ENCODE assay signal across 32 cellular contexts in the genomic region with DNA sequence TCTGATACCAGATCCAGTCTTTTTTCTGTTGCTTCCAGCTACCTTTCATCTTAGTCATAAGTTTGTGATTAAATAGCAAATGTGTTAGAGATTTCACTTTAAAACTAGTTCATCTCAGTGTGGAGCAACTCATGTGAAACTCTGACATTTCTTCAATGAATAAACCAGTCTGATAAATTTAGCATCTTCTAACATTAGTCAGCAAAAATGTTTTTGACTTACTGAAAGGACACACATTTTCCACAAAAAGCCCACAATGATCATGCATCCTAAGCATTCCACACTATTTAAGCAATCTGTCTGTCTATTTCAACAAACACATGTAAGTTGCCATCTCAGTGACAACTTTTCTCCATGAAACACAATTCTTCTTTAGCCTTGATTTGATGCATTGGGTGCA.
"Had no signal": no experiment of that assay in that cellular context is flagged by ENCODE, and none has a peak within 500 bp of the region (broad histone marks: within the 10 kb centered on the region; RNA-seq: fewer than 3 reads in every experiment).

No MANE protein-coding gene starts in this region.

- H3K27ac ChIP-seq: epithelial cell of prostate, foreskin keratinocyte, heart right ventricle, parathyroid adenoma, suprapubic skin, transverse colon, upper lobe of right lung, uterus had no signal

- H3K4me3 ChIP-seq: heart right ventricle, mucosa of descending colon, smooth muscle cell, suprapubic skin, transverse colon, upper lobe of right lung, uterus had no signal

- H3K36me3 ChIP-seq: heart right ventricle, suprapubic skin, transverse colon, upper lobe of right lung, uterus had no signal

- H3K4me1 ChIP-seq: foreskin keratinocyte, parathyroid adenoma, suprapubic skin, transverse colon, upper lobe of right lung, uterus had no signal

- H3K9me3 ChIP-seq: heart right ventricle, mucosa of descending colon, suprapubic skin, transverse colon, upper lobe of right lung, uterus had no signal

- H2AFZ ChIP-seq: parathyroid adenoma had no signal

- ATAC-seq: esophagus mucosa; foreskin keratinocyte; heart right ventricle; left lobe of liver; mucosa of descending colon; natural killer cell treated with Interleukin-12 subunit alpha and Interleukin-12 subunit beta and Interleukin-15 and Interleukin-18, amount 100 ng/mL, for 72 hours; sciatic nerve; stimulated activated naive CD8-positive, alpha-beta T cell treated with anti-CD3 and anti-CD28 coated beads, Interleukin-15, amount 100 ng/mL, for 72 hours; upper lobe of right lung had no signal

- H3K79me2 ChIP-seq: parathyroid adenoma had no signal

- H3K36me3 Mint-ChIP-seq: mesothelial cell of epicardium; naive B cell; natural killer cell treated with Interleukin-12 subunit alpha and Interleukin-12 subunit beta and Interleukin-15 and Interleukin-18, amount 100 ng/mL, for 72 hours had no signal

- DNase-seq: cortex of kidney; effector CD8-positive, alpha-beta T cell; endodermal cell; glutamatergic neuron; heart right ventricle; hippocampal formation; islet precursor cell; kidney glomerular epithelial cell; mesenchymal stem cell; mucosa of descending colon; naive B cell; stimulated activated CD4-positive, alpha-beta T cell treated with anti-CD3 and anti-CD28 coated beads, Interleukin-12 subunit alpha, Interleukin-12 subunit beta, amount 100 ng/mL, for 4 hours; stimulated activated CD4-positive, alpha-beta T cell treated with anti-CD3 and anti-CD28 coated beads, Interleukin-1b, Interleukin-23, amount 100 ng/mL, for 48 hours; stimulated activated CD4-positive, alpha-beta T cell treated with anti-CD3 and anti-CD28 coated beads, Interleukin-4, amount 100 ng/mL, for 1 hour; stimulated activated CD8-positive, alpha-beta memory T cell treated with anti-CD3 and anti-CD28 coated beads, Interleukin-4, amount 100 ng/mL, for 48 hours; stimulated activated naive CD4-positive, alpha-beta T cell; stimulated activated naive CD8-positive, alpha-beta T cell treated with anti-CD3 and anti-CD28 coated beads, Interleukin-15, amount 100 ng/mL, for 72 hours; transverse colon; upper lobe of right lung; uterus had no signal

- H3K9ac ChIP-seq: parathyroid adenoma had no signal

- H3K4me3 Mint-ChIP-seq: endodermal cell; mesothelial cell of epicardium; naive B cell; natural killer cell treated with Interleukin-12 subunit alpha and Interleukin-12 subunit beta and Interleukin-15 and Interleukin-18, amount 100 ng/mL, for 72 hours; neural crest cell; stimulated activated naive CD8-positive, alpha-beta T cell treated with anti-CD3 and anti-CD28 coated beads, Interleukin-15, amount 100 ng/mL, for 72 hours had no signal

- H3K27ac Mint-ChIP-seq: endodermal cell; naive B cell; natural killer cell treated with Interleukin-12 subunit alpha and Interleukin-12 subunit beta and Interleukin-15 and Interleukin-18, amount 100 ng/mL, for 72 hours; progenitor cell of endocrine pancreas had no signal

- H3K27me3 ChIP-seq: foreskin keratinocyte, heart right ventricle, suprapubic skin, transverse colon, upper lobe of right lung, uterus had no signal

- H3K4me1 Mint-ChIP-seq: naive B cell; neural crest cell; stimulated activated naive CD8-positive, alpha-beta T cell treated with anti-CD3 and anti-CD28 coated beads, Interleukin-15, amount 100 ng/mL, for 72 hours had no signal

- H3K9me3 Mint-ChIP-seq: endodermal cell; mesothelial cell of epicardium; neural crest cell; stimulated activated naive CD8-positive, alpha-beta T cell treated with anti-CD3 and anti-CD28 coated beads, Interleukin-15, amount 100 ng/mL, for 72 hours had no signal

- H3K27me3 Mint-ChIP-seq: natural killer cell treated with Interleukin-12 subunit alpha and Interleukin-12 subunit beta and Interleukin-15 and Interleukin-18, amount 100 ng/mL, for 72 hours; progenitor cell of endocrine pancreas; stimulated activated naive CD8-positive, alpha-beta T cell treated with anti-CD3 and anti-CD28 coated beads, Interleukin-15, amount 100 ng/mL, for 72 hours had no signal

- H3K4me2 ChIP-seq: smooth muscle cell had no signal
